1 cellular context compared by ENCODE assay signal in the genomic region with DNA sequence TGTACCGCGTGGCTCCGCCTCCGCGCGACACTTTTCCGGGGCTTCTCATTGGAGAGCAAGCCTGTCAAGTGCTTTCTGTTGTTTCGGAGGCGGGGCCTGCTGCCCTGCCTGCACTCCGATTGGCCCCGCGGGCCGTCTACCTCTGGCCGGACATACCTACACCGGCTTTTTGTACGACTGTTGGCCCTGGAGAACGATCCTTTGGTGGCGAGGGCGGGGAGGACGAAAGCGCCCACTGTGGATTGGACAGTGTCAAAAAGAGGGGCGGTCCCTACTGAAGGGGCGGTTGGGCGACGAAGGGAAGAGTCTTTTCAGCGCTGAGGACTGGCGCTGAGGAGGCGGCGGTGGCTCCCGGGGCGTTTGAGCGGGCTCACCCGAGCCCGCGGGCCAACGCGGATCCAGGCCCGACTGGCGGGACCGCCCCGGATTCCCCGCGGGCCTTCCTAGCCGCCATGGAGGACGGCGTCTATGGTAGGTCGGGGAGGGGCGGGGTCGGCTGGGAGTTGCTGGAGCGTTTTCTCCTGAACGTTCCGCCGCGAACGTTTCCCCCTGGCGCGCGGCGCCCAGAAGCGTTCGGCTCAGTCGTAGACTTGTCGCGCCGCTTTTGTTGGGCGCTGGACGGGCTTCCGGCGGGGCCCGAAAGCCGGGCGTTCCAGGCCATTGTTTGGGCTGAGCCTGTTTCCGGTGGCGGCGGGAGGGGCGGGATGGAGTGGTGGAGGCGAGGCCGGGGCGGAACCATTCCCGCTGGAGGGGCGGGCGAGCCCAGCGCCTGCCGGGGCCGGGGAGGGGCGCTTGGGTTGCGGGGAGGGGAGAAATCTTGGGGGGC.
A peak's percentile ranks its signal among the peaks of the same experiment; 100 is the strongest.
TF ChIP-seq lines count a peak whose summit lies in the region.

A gene with protein sequence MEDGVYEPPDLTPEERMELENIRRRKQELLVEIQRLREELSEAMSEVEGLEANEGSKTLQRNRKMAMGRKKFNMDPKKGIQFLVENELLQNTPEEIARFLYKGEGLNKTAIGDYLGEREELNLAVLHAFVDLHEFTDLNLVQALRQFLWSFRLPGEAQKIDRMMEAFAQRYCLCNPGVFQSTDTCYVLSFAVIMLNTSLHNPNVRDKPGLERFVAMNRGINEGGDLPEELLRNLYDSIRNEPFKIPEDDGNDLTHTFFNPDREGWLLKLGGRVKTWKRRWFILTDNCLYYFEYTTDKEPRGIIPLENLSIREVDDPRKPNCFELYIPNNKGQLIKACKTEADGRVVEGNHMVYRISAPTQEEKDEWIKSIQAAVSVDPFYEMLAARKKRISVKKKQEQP (plus strand): TSS at position 314 of the 826 bp plus-strand sequence. CDS start 139 bp downstream, at position 453.

TF ChIP-seq in HepG2, 621 proteins besides CTCF, POLR2A, EP300 and RAD21 (continued from another document and continues in another):
- TF ChIP-seq, protein P1, sequence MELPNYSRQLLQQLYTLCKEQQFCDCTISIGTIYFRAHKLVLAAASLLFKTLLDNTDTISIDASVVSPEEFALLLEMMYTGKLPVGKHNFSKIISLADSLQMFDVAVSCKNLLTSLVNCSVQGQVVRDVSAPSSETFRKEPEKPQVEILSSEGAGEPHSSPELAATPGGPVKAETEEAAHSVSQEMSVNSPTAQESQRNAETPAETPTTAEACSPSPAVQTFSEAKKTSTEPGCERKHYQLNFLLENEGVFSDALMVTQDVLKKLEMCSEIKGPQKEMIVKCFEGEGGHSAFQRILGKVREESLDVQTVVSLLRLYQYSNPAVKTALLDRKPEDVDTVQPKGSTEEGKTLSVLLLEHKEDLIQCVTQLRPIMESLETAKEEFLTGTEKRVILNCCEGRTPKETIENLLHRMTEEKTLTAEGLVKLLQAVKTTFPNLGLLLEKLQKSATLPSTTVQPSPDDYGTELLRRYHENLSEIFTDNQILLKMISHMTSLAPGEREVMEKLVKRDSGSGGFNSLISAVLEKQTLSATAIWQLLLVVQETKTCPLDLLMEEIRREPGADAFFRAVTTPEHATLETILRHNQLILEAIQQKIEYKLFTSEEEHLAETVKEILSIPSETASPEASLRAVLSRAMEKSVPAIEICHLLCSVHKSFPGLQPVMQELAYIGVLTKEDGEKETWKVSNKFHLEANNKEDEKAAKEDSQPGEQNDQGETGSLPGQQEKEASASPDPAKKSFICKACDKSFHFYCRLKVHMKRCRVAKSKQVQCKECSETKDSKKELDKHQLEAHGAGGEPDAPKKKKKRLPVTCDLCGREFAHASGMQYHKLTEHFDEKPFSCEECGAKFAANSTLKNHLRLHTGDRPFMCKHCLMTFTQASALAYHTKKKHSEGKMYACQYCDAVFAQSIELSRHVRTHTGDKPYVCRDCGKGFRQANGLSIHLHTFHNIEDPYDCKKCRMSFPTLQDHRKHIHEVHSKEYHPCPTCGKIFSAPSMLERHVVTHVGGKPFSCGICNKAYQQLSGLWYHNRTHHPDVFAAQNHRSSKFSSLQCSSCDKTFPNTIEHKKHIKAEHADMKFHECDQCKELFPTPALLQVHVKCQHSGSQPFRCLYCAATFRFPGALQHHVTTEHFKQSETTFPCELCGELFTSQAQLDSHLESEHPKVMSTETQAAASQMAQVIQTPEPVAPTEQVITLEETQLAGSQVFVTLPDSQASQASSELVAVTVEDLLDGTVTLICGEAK (IDR thresholded peaks at IDR 0.05): 0 out of 2 replicates have a peak, but pooled peaks have one; percentile 13
- TF ChIP-seq, protein P1 (CRISPR knock-in tag; IDR thresholded peaks at IDR 0.05): peak; percentile 61; the same call in 1 of the 2 replicates
- TF ChIP-seq, protein P2, sequence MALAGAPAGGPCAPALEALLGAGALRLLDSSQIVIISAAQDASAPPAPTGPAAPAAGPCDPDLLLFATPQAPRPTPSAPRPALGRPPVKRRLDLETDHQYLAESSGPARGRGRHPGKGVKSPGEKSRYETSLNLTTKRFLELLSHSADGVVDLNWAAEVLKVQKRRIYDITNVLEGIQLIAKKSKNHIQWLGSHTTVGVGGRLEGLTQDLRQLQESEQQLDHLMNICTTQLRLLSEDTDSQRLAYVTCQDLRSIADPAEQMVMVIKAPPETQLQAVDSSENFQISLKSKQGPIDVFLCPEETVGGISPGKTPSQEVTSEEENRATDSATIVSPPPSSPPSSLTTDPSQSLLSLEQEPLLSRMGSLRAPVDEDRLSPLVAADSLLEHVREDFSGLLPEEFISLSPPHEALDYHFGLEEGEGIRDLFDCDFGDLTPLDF (CRISPR knock-in tag; IDR thresholded peaks at IDR 0.05): 0 out of 2 replicates have a peak, but pooled peaks have one; percentile 49
- TF ChIP-seq, protein P3, sequence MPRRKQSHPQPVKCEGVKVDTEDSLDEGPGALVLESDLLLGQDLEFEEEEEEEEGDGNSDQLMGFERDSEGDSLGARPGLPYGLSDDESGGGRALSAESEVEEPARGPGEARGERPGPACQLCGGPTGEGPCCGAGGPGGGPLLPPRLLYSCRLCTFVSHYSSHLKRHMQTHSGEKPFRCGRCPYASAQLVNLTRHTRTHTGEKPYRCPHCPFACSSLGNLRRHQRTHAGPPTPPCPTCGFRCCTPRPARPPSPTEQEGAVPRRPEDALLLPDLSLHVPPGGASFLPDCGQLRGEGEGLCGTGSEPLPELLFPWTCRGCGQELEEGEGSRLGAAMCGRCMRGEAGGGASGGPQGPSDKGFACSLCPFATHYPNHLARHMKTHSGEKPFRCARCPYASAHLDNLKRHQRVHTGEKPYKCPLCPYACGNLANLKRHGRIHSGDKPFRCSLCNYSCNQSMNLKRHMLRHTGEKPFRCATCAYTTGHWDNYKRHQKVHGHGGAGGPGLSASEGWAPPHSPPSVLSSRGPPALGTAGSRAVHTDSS (CRISPR knock-in tag; conservative IDR thresholded peaks at IDR 0.05): no peak
- TF ChIP-seq ZNF234 (CRISPR knock-in tag; conservative IDR thresholded peaks at IDR 0.05) (no peak), HOXA3 (CRISPR knock-in tag; IDR thresholded peaks at IDR 0.05) (no peak), ZNF331 (CRISPR knock-in tag; IDR thresholded peaks at IDR 0.05) (no peak; the same call in 1 of the 2 replicates), MED1 (CRISPR knock-in tag; IDR thresholded peaks at IDR 0.05) (0 out of 2 replicates have a peak, but pooled peaks have one; percentile 23), PTBP1 (IDR thresholded peaks at IDR 0.05; ENCODE audit: low read depth, low read length, poor library complexity, severe bottlenecking) (no peak), ZNF878 (CRISPR knock-in tag; IDR thresholded peaks at IDR 0.05) (no peak), FOXC1 (CRISPR knock-in tag; IDR thresholded peaks at IDR 0.05; ENCODE audit: borderline replicate concordance) (peak; percentile 72; the same call in 1 of the 2 replicates), ZNF562 (CRISPR knock-in tag; IDR thresholded peaks at IDR 0.05; ENCODE audit: borderline replicate concordance) (no peak), FUBP1 (CRISPR knock-in tag; IDR thresholded peaks at IDR 0.05; ENCODE audit: borderline replicate concordance) (no peak), DPF2 (CRISPR knock-in tag; IDR thresholded peaks at IDR 0.05; ENCODE audit: borderline replicate concordance, low read depth) (no peak), MLLT10 (CRISPR knock-in tag; IDR thresholded peaks at IDR 0.05) (no peak), ZNF441 (CRISPR knock-in tag; IDR thresholded peaks at IDR 0.05; ENCODE audit: borderline replicate concordance) (peak; percentile 64; the same call in 1 of the 2 replicates), RBM39 (IDR thresholded peaks at IDR 0.05; ENCODE audit: low read depth, low read length, poor library complexity, severe bottlenecking) (peak; percentile 43), ZBTB34 (CRISPR knock-in tag; IDR thresholded peaks at IDR 0.05) (no peak), SCMH1 (CRISPR knock-in tag; IDR thresholded peaks at IDR 0.05; ENCODE audit: borderline replicate concordance) (no peak), NFIB (CRISPR knock-in tag; IDR thresholded peaks at IDR 0.05; ENCODE audit: borderline replicate concordance) (no peak), RARG (CRISPR knock-in tag; IDR thresholded peaks at IDR 0.05; ENCODE audit: low read depth) (no peak), ZNF563 (CRISPR knock-in tag; IDR thresholded peaks at IDR 0.05) (0 out of 2 replicates have a peak, but pooled peaks have one; percentile 73), ZFY (CRISPR knock-in tag; IDR thresholded peaks at IDR 0.05) (peak; percentile 60), HES4 (CRISPR knock-in tag; IDR thresholded peaks at IDR 0.05; ENCODE audit: borderline replicate concordance) (no peak), FOXJ3 (CRISPR knock-in tag; IDR thresholded peaks at IDR 0.05; ENCODE audit: borderline replicate concordance) (no peak), SUZ12 (IDR thresholded peaks at IDR 0.05; ENCODE audit: low read depth, low read length) (no peak), ZNF670 (CRISPR knock-in tag; IDR thresholded peaks at IDR 0.05; ENCODE audit: borderline replicate concordance) (no peak), DRAP1 (CRISPR knock-in tag; IDR thresholded peaks at IDR 0.05) (peak; percentile 71), ETV5 (CRISPR knock-in tag; IDR thresholded peaks at IDR 0.05; ENCODE audit: borderline replicate concordance) (peak; percentile 71)
- TF ChIP-seq, protein P4, sequence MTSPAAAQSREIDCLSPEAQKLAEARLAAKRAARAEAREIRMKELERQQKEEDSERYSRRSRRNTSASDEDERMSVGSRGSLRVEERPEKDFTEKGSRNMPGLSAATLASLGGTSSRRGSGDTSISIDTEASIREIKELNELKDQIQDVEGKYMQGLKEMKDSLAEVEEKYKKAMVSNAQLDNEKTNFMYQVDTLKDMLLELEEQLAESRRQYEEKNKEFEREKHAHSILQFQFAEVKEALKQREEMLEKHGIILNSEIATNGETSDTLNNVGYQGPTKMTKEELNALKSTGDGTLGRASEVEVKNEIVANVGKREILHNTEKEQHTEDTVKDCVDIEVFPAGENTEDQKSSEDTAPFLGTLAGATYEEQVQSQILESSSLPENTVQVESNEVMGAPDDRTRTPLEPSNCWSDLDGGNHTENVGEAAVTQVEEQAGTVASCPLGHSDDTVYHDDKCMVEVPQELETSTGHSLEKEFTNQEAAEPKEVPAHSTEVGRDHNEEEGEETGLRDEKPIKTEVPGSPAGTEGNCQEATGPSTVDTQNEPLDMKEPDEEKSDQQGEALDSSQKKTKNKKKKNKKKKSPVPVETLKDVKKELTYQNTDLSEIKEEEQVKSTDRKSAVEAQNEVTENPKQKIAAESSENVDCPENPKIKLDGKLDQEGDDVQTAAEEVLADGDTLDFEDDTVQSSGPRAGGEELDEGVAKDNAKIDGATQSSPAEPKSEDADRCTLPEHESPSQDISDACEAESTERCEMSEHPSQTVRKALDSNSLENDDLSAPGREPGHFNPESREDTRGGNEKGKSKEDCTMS (CRISPR knock-in tag; conservative IDR thresholded peaks at IDR 0.05): no peak
